In the genomic region with DNA sequence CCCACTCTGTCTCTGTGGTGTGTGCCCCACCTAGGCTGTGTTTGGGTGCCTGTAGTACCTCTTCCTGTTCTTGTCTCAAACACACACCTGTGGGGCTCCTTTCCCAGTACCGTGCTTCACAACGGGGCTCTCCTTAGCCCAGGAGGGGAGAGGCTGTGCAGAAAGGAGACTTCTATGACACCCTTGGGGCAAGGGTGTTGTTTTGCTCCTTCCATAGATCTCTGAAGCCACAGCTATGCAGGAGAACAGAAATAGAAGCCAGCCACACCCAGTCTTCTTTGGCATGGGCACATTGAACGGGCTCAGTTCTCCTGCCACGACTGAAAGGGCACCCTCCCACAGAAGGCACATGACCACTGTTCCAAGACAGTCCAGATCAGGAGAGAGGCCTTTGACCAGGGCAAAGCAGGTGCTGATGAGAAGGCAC, we compare ENCODE assay signal across 16 cellular contexts.
DNase-seq lines count a peak whose midpoint lies in the region; ATAC-seq and TF ChIP-seq lines count a peak whose summit lies in the region.
"Had no signal": no experiment of that assay in that cellular context is flagged by ENCODE, and none has a peak within 500 bp of the region (broad histone marks: within the 10 kb centered on the region; RNA-seq: fewer than 3 reads in every experiment).

No MANE protein-coding gene starts in this region.

- H3K9me3 ChIP-seq in psoas muscle, result no peaks in the 10 kb centered on the region
- H3K9me3 ChIP-seq: Caco-2, gastroesophageal sphincter, testis had no signal

- peaks cover 18% of the 10 kb centered on the region for H3K4me1 ChIP-seq in psoas muscle
- H3K4me1 ChIP-seq: Caco-2, gastroesophageal sphincter, testis had no signal

- 43 to 50% (median 43%) methylated on average over 4 of the region's 4 CpGs for WGBS in psoas muscle, 3 donors

- POLR2A ChIA-PET in RWPE1 (lab: Yijun Ruan, JAX; ENCODE audit: low non-redundant PET), result interaction anchor here (0.6 kb wide), 1 partner anchor 76 kb away, joined by 3 read pairs; no protein-coding TSS in a partner anchor

- TF ChIP-seq CTCF in RWPE1 (conservative IDR thresholded peaks at IDR 0.05; ENCODE audit: low read depth) (no peak), psoas muscle (IDR thresholded peaks at IDR 0.05) (no peak), nephron progenitor cell (IDR thresholded peaks at IDR 0.05) (no peak)

- peak overlapping the region; percentile 46 for H3K27ac ChIP-seq in RWPE1
- H3K27ac ChIP-seq in psoas muscle, result peak overlapping the region; percentile 71
- H3K27ac ChIP-seq: gastroesophageal sphincter, testis had no signal

- intact Hi-C loops in psoas muscle (cut with DNase I), result loop anchor here in 1 of 2 donors (1.0 kb wide), 1 partner anchor 174 kb away; no protein-coding TSS in a partner anchor

- H3K9me3 Mint-ChIP-seq in T-helper 2 cell treated with Interferon-gamma antibody and Interleukin-4, amounts not matched to agents 5 μg/mL and 100 μg/mL, for 36 hours, result no peaks in the 10 kb centered on the region
- H3K9me3 Mint-ChIP-seq in nephron progenitor cell, result no peaks in the 10 kb centered on the region
- H3K9me3 Mint-ChIP-seq: naive B cell had no signal

- H3K4me3 Mint-ChIP-seq in T-helper 2 cell treated with Interferon-gamma antibody and Interleukin-4, amounts not matched to agents 5 μg/mL and 100 μg/mL, for 36 hours, result peak overlapping the region; percentile 45
- no peak overlapping the region for H3K4me3 Mint-ChIP-seq in nephron progenitor cell

- H3K27me3 Mint-ChIP-seq in T-helper 2 cell treated with Interferon-gamma antibody and Interleukin-4, amounts not matched to agents 5 μg/mL and 100 μg/mL, for 36 hours (ENCODE audit: low read depth), result peaks cover 6% of the 10 kb centered on the region
- H3K27me3 Mint-ChIP-seq in nephron progenitor cell (ENCODE audit: low read depth, poor library complexity), result peaks cover 25% of the 10 kb centered on the region

- no peaks in the 10 kb centered on the region for H3K36me3 Mint-ChIP-seq in T-helper 2 cell treated with Interferon-gamma antibody and Interleukin-4, amounts not matched to agents 5 μg/mL and 100 μg/mL, for 36 hours (ENCODE audit: low read depth)
- H3K36me3 Mint-ChIP-seq in nephron progenitor cell (ENCODE audit: low read depth), result no peaks in the 10 kb centered on the region
- H3K36me3 Mint-ChIP-seq: naive B cell had no signal

- peak overlapping the region; percentile 70 for H3K27ac Mint-ChIP-seq in T-helper 2 cell treated with Interferon-gamma antibody and Interleukin-4, amounts not matched to agents 5 μg/mL and 100 μg/mL, for 36 hours
- H3K27ac Mint-ChIP-seq in nephron progenitor cell, result no peak overlapping the region
- H3K27ac Mint-ChIP-seq: naive B cell had no signal

- peaks cover 23% of the 10 kb centered on the region for H3K4me1 Mint-ChIP-seq in T-helper 2 cell treated with Interferon-gamma antibody and Interleukin-4, amounts not matched to agents 5 μg/mL and 100 μg/mL, for 36 hours (ENCODE audit: low read depth)
- H3K4me1 Mint-ChIP-seq in nephron progenitor cell, result peaks cover 14% of the 10 kb centered on the region
- H3K4me1 Mint-ChIP-seq: naive B cell had no signal

- H3K27me3 ChIP-seq in psoas muscle (ENCODE audit: insufficient read depth in 3 of 3, low read length in 2 of 3), result no peaks in the 10 kb centered on the region
- H3K27me3 ChIP-seq: gastroesophageal sphincter, testis had no signal

- CTCF ChIA-PET in RWPE1 (lab: Yijun Ruan, JAX), result no interaction called here

- no peaks in the 10 kb centered on the region for H3K36me3 ChIP-seq in psoas muscle (ENCODE audit: insufficient read depth in 1 of 2, low read depth in 1 of 2)
- H3K36me3 ChIP-seq: gastroesophageal sphincter had no signal

- H3K4me3 ChIP-seq in psoas muscle, result no peak overlapping the region
- H3K4me3 ChIP-seq: gastroesophageal sphincter, testis had no signal

- DNase-seq in T-helper 2 cell treated with Interferon-gamma antibody and Interleukin-4, amounts not matched to agents 5 μg/mL and 100 μg/mL, for 36 hours (ENCODE audit: low spot score), result no peak
- DNase-seq in T-helper 2 cell (no peak), RWPE1 (ENCODE audit: low spot score) (no peak), psoas muscle (peak in 1 of 2 donors; percentile 64), nephron progenitor cell (no peak)
- DNase-seq: activated T-cell treated with anti-CD3 and anti-CD28 coated beads, Interleukin-2, amount 50 U/mL, for 48 hours; Caco-2; effector CD8-positive, alpha-beta T cell; H7; naive B cell; NCI-H2227 treated with DMSO at 0.1 percent for 48 hours; testis had no signal

- ATAC-seq in esophagus mucosa, result peak; percentile 84
- ATAC-seq in psoas muscle, result peak; percentile 69 to 93 (median 92)
- no peak for ATAC-seq in HG02938 (IDR thresholded peaks at IDR 0.05; ENCODE audit: unreplicated experiment)
- no peak for ATAC-seq in GM21423 (IDR thresholded peaks at IDR 0.05; ENCODE audit: unreplicated experiment)
- ATAC-seq: gastroesophageal sphincter had no signal

Comparison
In these comparisons a context has a peak if more than half of its experiments do, and no peak if none do; other contexts are left out.
1. ATAC-seq: peak in esophagus mucosa (single experiment) and psoas muscle (4 of 4); none in HG02938 (single experiment) and GM21423 (single experiment).